ENCODE assay signal across 8 cellular contexts in the genomic region with DNA sequence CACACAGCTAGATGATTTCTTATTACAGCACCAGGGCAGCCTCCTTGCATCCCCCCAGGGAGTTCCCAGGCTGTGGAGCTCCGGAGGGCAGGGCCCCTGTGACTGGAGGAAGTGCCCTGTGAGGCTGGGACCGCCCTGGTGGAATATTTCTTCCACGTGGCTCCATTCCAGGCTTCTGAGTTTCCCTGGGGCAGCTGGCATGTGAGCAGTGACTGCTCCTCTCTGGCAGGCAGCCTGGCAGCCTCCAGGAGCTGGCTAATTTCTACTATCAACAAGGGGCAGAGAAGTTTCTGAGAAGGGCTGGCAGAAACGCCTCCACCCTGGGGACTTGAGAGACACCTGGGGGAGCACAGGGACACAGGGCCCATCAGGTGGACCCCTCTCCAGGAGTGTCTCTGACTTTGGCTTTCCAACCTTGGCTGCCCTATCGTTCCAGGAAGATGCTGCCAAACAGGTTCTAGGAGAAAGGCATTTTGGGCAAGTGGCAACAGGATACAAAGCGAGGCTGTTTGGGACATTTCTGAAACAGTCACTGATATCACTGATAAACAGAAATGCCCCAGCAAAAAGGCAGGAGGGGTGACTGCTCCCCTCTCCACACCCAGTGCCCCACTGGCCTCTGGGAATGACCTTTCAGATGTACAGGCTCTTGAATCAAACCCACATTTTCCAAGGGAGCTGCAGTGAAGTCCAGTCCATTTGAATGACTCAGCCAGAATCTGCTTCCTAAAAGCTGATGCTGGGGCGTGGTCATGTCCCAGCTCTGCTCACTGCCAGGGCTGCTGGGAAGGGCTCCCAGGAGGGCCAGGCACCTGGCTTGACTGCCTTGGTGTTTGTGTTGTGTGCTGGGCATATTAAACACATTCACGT. TPM values are rescaled to one million over a fixed set of nuclear protein-coding genes. Genes with fewer than 3 reads are reported as not detected.
A peak's percentile ranks its signal among the peaks of the same experiment; 100 is the strongest.
DNase-seq lines count a peak whose midpoint lies in the region; ATAC-seq, FAIRE-seq and TF ChIP-seq lines count a peak whose summit lies in the region.

No MANE protein-coding gene starts in this region.

- no peaks in the 10 kb centered on the region for H3K36me3 Mint-ChIP-seq in natural killer cell
- H3K36me3 Mint-ChIP-seq in effector memory CD8-positive, alpha-beta T cell (ENCODE audit: insufficient read depth) = no peaks in the 10 kb centered on the region

- DNase-seq in Panc1 (ENCODE audit: low read depth, low spot score) (peak; percentile 91), esophagus muscularis mucosa (ENCODE audit: extremely low spot score) (peak; percentile 94), neuronal stem cell (ENCODE audit: low spot score) (no peak), NCI-H128 (lab: John Stamatoyannopoulos, UW; ENCODE audit: unreplicated experiment) (no peak), natural killer cell (no peak)
- no peak for DNase-seq in effector memory CD8-positive, alpha-beta T cell

- peak; percentile 85 for FAIRE-seq in G401.6 (lab: Jason Lieb, UNC)

- H3K27me3 ChIP-seq in Panc1 (ENCODE audit: control insufficient read depth, insufficient read depth, low read length) (no peaks in the 10 kb centered on the region), esophagus muscularis mucosa (no peaks in the 10 kb centered on the region), neuronal stem cell (ENCODE audit: control insufficient read depth in 3 of 3, insufficient read depth in 3 of 3, low read depth in 1 of 3, low read length in 3 of 3) (no peaks in the 10 kb centered on the region)

- peak; percentile 44 for TF ChIP-seq EP300 in esophagus muscularis mucosa (IDR thresholded peaks at IDR 0.05)

- H3K79me1 ChIP-seq in neuronal stem cell (ENCODE audit: low read depth, low read length) = no peaks in the 10 kb centered on the region

- ATAC-seq in Panc1 = peak; percentile 63
- ATAC-seq in GM19467 (IDR thresholded peaks at IDR 0.05; ENCODE audit: unreplicated experiment) = no peak
- ATAC-seq in natural killer cell = no peak
- no peak for ATAC-seq in effector memory CD8-positive, alpha-beta T cell (replicated peaks)

- TF ChIP-seq CTCF in Panc1 (IDR thresholded peaks at IDR 0.05) (no peak), esophagus muscularis mucosa (IDR thresholded peaks at IDR 0.05) (no peak), natural killer cell (IDR thresholded peaks at IDR 0.05) (no peak)

- peak overlapping the region; percentile 9 for H2BK120ac ChIP-seq in neuronal stem cell (ENCODE audit: low read depth, low read length)

- H2BK5ac ChIP-seq in neuronal stem cell (ENCODE audit: low read length) = no peak overlapping the region

- in situ Hi-C loops in Panc1 (cut with HindIII; ENCODE audit: low pct_unique_long_range_greater_than_20kb, low sequenced_read_pairs) = no loop called here

- H3K9me3 ChIP-seq in Panc1 (ENCODE audit: control insufficient read depth, insufficient read depth, low read depth, low read length) (peaks cover 4% of the 10 kb centered on the region; the same call in 1 of the 2 replicates), esophagus muscularis mucosa (no peaks in the 10 kb centered on the region), neuronal stem cell (replicated peaks in 1 of 2; ENCODE audit: control insufficient read depth in 2 of 2, insufficient read depth in 1 of 2, low read depth in 1 of 2, low read length in 2 of 2) (peaks cover 0 to 4% of the 10 kb centered on the region in 2 donors)

- H4K91ac ChIP-seq in neuronal stem cell (ENCODE audit: low read depth, low read length, poor library complexity) = no peak overlapping the region

- H3K36me3 ChIP-seq in Panc1 (ENCODE audit: control insufficient read depth, insufficient read depth, low read length) (no peaks in the 10 kb centered on the region), esophagus muscularis mucosa (peaks cover 0 to 11% (median 2%) of the 10 kb centered on the region in 4 donors), neuronal stem cell (replicated peaks in 1 of 2; ENCODE audit: control insufficient read depth in 2 of 2, insufficient read depth in 2 of 2, low read length in 2 of 2) (no peaks in the 10 kb centered on the region)

- H3K27ac ChIP-seq in Panc1 (ENCODE audit: low read length) (peak overlapping the region; percentile 100), esophagus muscularis mucosa (replicated peaks in 1 of 4) (peak overlapping the region; percentile 87 to 96 (median 91)), neuronal stem cell (replicated peaks; ENCODE audit: low read length) (no peak overlapping the region)

- H2BK15ac ChIP-seq in neuronal stem cell (ENCODE audit: low read length) = peak overlapping the region; percentile 10

- H3K27ac Mint-ChIP-seq in natural killer cell = no peak overlapping the region
- H3K27ac Mint-ChIP-seq in effector memory CD8-positive, alpha-beta T cell = no peak overlapping the region

- no peak overlapping the region for H2BK12ac ChIP-seq in neuronal stem cell (ENCODE audit: low read length)

- no peaks in the 10 kb centered on the region for H3K9me3 Mint-ChIP-seq in natural killer cell
- no peaks in the 10 kb centered on the region for H3K9me3 Mint-ChIP-seq in effector memory CD8-positive, alpha-beta T cell

- whole genome bisulfite sequencing in esophagus muscularis mucosa = 17% methylated on average over 4 of the region's 8 CpGs
- WGBS in neuronal stem cell (ENCODE audit: extremely low coverage in 2 of 2, insufficient read length in 2 of 2, insufficient replicate concordance in 1 of 2), 2 donors = no CpG with 5 or more reads among the region's 8 CpGs

- H3K4me3 ChIP-seq in Panc1 (ENCODE audit: low read depth in 2 of 2, low read length in 2 of 2) (peak overlapping the region in 1 of 2 experiments; percentile 24; a peak in 2 of 4 replicates), esophagus muscularis mucosa (peak overlapping the region in 3 of 4 donors; percentile 11 to 34 (median 11)), neuronal stem cell (ENCODE audit: low read length in 2 of 2) (no peak overlapping the region)

- no peak overlapping the region for H3K4me3 Mint-ChIP-seq in natural killer cell
- H3K4me3 Mint-ChIP-seq in effector memory CD8-positive, alpha-beta T cell = no peak overlapping the region

- H2AK5ac ChIP-seq in neuronal stem cell (ENCODE audit: low read depth, low read length) = peak overlapping the region; percentile 60

- CTCF ChIA-PET in Panc1 (lab: Charles Lee) = interaction anchor here (0.7 kb wide), 1 partner anchor 16 kb away, joined by 3 read pairs; a partner anchor contains a TSS

- H3K4me2 ChIP-seq in neuronal stem cell (ENCODE audit: insufficient read depth, low read length, poor library complexity, severe bottlenecking) = no peak overlapping the region

- H3K4me1 Mint-ChIP-seq in natural killer cell = peaks cover 0 to 6% of the 10 kb centered on the region in 2 donors
- H3K4me1 Mint-ChIP-seq in effector memory CD8-positive, alpha-beta T cell (ENCODE audit: low read depth in 2 of 2) = peaks cover 5% of the 10 kb centered on the region in 2 donors

- no peak overlapping the region for H3K14ac ChIP-seq in neuronal stem cell (ENCODE audit: low read length)

- no peaks in the 10 kb centered on the region for H3K27me3 Mint-ChIP-seq in natural killer cell (ENCODE audit: low read depth in 2 of 2)
- no peaks in the 10 kb centered on the region for H3K27me3 Mint-ChIP-seq in effector memory CD8-positive, alpha-beta T cell

- H3K9ac ChIP-seq in neuronal stem cell (ENCODE audit: low read depth, low read length, poor library complexity) = no peak overlapping the region

- H3K4me1 ChIP-seq in Panc1 (ENCODE audit: control insufficient read depth, insufficient read depth, low read length) = peaks cover 92% of the 10 kb centered on the region
- peaks cover 65 to 95% (median 93%) of the 10 kb centered on the region in 4 donors for H3K4me1 ChIP-seq in esophagus muscularis mucosa
- H3K4me1 ChIP-seq in neuronal stem cell (ENCODE audit: control insufficient read depth in 2 of 2, insufficient read depth in 1 of 2, low read depth in 1 of 2, low read length in 2 of 2) = peaks cover 6 to 10% of the 10 kb centered on the region in 2 donors

- intact Hi-C loops in Panc1 (cut with micrococcal nuclease; ENCODE audit: unreplicated experiment) = no loop called here
- intact Hi-C loops in esophagus muscularis mucosa (cut with DNase I) = no loop called here
- intact Hi-C loops in natural killer cell (cut with micrococcal nuclease) = no loop called here

- H3K18ac ChIP-seq in neuronal stem cell (ENCODE audit: low read length) = peak overlapping the region; percentile 79

- no peak overlapping the region for H3K4ac ChIP-seq in neuronal stem cell (ENCODE audit: low read length)

- no peak for TF ChIP-seq POLR2A in esophagus muscularis mucosa (IDR thresholded peaks at IDR 0.05; ENCODE audit: low read depth)

- H2AFZ ChIP-seq in neuronal stem cell (ENCODE audit: low read length) = no peak overlapping the region

- no peak overlapping the region for H3K23ac ChIP-seq in neuronal stem cell (ENCODE audit: low read depth, low read length, poor library complexity)

- POLR2A ChIA-PET in Panc1 (lab: Charles Lee) = interaction anchor here (0.6 kb wide), 3 partner anchors 10 to 389 kb away, joined by 3 read pairs; no protein-coding TSS in a partner anchor

- TSS peak; percentile 83 for BruUV-seq in Panc1 (replicated peaks; lab: Mats Ljungman, UMichigan)

- H4K8ac ChIP-seq in neuronal stem cell (ENCODE audit: low read depth, low read length) = no peak overlapping the region

RNA-seq across cellular contexts. Expression of a gene that starts 16.1 kb away (rescaled TPM):
- total RNA-seq in Panc1 (2021; ENCODE audit: unreplicated experiment) (376 TPM), esophagus muscularis mucosa (100 to 1,000 TPM in 2 of 4 donors, 10 to 100 TPM in 2; 71.2 to 120 (median 97.3) TPM), natural killer cell (1 to 10 TPM; 2.0 to 9.7 (median 2.9) TPM)
- 187 TPM for polyA plus RNA-seq in Panc1 (2012; ENCODE audit: insufficient read length)
- 2.9 TPM for polyA plus RNA-seq in neuronal stem cell (2013, experiment 1 of 2)
- 2.8 TPM for polyA plus RNA-seq in neuronal stem cell (2013, experiment 2 of 2)

RNA-seq across cellular contexts. Expression of a gene that starts 30.4 kb away (rescaled TPM):
- total RNA-seq in Panc1 (2021; ENCODE audit: unreplicated experiment) (96.4 TPM), esophagus muscularis mucosa (under 1 TPM in 3 of 4 donors, not detected in 1; 0.19 to 0.80 (median 0.50) TPM), natural killer cell (under 1 TPM; 0.35 to 0.85 (median 0.50) TPM)
- 29.0 TPM for polyA plus RNA-seq in Panc1 (2012; ENCODE audit: insufficient read length)
- polyA plus RNA-seq in neuronal stem cell (2013, experiment 1 of 2) = 34.7 TPM
- 34.1 TPM for polyA plus RNA-seq in neuronal stem cell (2013, experiment 2 of 2)

Comparison
In these comparisons a context has a peak if more than half of its experiments do, and no peak if none do; other contexts are left out.
1. DNase-seq: peak in Panc1 (single experiment) and esophagus muscularis mucosa (single experiment); none in neuronal stem cell (single experiment), NCI-H128 (single experiment), natural killer cell (single experiment) and effector memory CD8-positive, alpha-beta T cell (0 of 3).
2. H3K4me3 ChIP-seq: peak in esophagus muscularis mucosa (3 of 4); none in neuronal stem cell (0 of 2).
3. RNA of a gene that starts 16.1 kb away (total RNA-seq): 376 TPM in Panc1 (single experiment) and 71.2 to 120 TPM in esophagus muscularis mucosa; 2.0 to 9.7 TPM in natural killer cell; every median in the first group is over 4 times any median in the second.
4. RNA of a gene that starts 30.4 kb away (total RNA-seq): 96.4 TPM in Panc1 (single experiment); 0.35 to 0.85 TPM in natural killer cell and 0.19 to 0.80 TPM in esophagus muscularis mucosa; every median in the first group is over 10 times any median in the second.